ENCODE assay signal across 1 cellular context in the genomic region with DNA sequence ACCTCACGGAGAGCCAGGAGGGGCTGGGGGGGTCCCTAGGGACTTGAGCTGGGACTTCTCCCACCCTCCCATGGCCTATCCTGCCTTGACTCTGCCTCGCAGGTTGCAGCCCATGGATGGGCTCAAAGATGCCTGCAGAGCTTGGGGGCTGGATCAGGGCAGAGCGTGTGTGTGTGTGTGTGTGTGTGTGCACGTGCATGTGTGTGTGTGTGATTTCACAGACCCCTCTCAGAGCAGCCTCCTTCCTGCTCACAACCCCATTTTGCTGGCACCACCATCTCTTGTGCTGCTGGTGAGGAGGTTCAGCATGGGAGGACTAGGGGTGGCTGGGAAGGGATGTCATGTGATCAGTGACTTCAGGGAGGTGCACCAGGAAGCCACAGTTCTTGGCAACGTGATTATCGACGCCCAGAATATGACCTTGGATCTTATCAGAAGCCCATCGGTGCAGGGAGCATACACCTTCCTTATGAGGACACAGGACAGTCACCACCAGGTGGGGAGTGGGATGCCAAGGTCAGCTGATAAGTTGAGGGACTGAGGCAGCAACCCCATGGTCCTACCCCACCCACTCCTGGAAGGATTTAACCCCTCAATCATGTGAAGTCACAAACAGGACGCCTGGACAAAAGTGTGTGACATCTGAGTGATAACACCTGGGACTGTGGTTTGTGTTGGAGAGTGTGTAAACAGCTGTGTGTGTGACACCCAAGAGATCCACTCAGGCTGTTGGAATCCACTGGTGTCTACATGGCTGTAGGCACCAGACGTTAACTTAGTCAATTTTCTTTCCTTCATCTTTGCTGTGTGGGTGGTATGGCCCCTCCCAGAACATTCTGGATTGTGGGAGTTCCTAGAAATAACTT.
TF ChIP-seq lines count a peak whose summit lies in the region.

No MANE protein-coding gene starts in this region.

TF ChIP-seq in GM12878, 131 proteins besides CTCF, POLR2A, EP300 and RAD21:
- TF ChIP-seq ESRRA (IDR thresholded peaks at IDR 0.05; ENCODE audit: low read length) (no peak), RFX5 (IDR thresholded peaks at IDR 0.05; ENCODE audit: low read depth, low read length) (no peak), BHLHE40 (IDR thresholded peaks at IDR 0.05; ENCODE audit: borderline replicate concordance in 1 of 2, low read depth in 2 of 2, low read length in 1 of 2) (0 out of 4 replicates have a peak, but pooled peaks of 1 of the 2 experiments have one; percentile 14), KDM1A (IDR thresholded peaks at IDR 0.05; ENCODE audit: borderline replicate concordance) (no peak), IRF4 (IDR thresholded peaks at IDR 0.05; ENCODE audit: low read depth, low read length) (no peak), STAT1 (conservative IDR thresholded peaks at IDR 0.05) (no peak), SIN3A (IDR thresholded peaks at IDR 0.05; ENCODE audit: low read depth, low read length) (no peak), YBX1 (IDR thresholded peaks at IDR 0.05) (no peak), KAT2A (conservative IDR thresholded peaks at IDR 0.05; ENCODE audit: control insufficient read depth, low read depth, low read length) (no peak), GABPA (IDR thresholded peaks at IDR 0.05; ENCODE audit: low read depth) (no peak), SMC3 (IDR thresholded peaks at IDR 0.05; ENCODE audit: borderline replicate concordance, low read length) (no peak), RUNX3 (IDR thresholded peaks at IDR 0.05; ENCODE audit: low read length) (peak; percentile 82), TCF12 (IDR thresholded peaks at IDR 0.05; ENCODE audit: low read depth, low read length) (peak; percentile 88), GATAD2B (conservative IDR thresholded peaks at IDR 0.05; ENCODE audit: low read depth) (no peak), BCL11A (IDR thresholded peaks at IDR 0.05; ENCODE audit: low read depth, low read length) (no peak), SIX5 (IDR thresholded peaks at IDR 0.05; ENCODE audit: low read depth, low read length, severe bottlenecking) (no peak), SUZ12 (IDR thresholded peaks at IDR 0.05; ENCODE audit: unreplicated experiment) (no peak), TARDBP (IDR thresholded peaks at IDR 0.05; ENCODE audit: borderline replicate concordance) (no peak), NR2C2 (IDR thresholded peaks at IDR 0.05; ENCODE audit: borderline replicate concordance, control insufficient read depth, insufficient read length, low read depth) (no peak), RB1 (IDR thresholded peaks at IDR 0.05; ENCODE audit: borderline replicate concordance) (no peak), EGR1 (IDR thresholded peaks at IDR 0.05; ENCODE audit: borderline replicate concordance in 1 of 2, low read depth in 2 of 2, low read length in 2 of 2) (no peak), TCF3 (IDR thresholded peaks at IDR 0.05; ENCODE audit: borderline replicate concordance, insufficient read depth, low read depth, low read length) (peak; percentile 93)
- TF ChIP-seq, protein P1, sequence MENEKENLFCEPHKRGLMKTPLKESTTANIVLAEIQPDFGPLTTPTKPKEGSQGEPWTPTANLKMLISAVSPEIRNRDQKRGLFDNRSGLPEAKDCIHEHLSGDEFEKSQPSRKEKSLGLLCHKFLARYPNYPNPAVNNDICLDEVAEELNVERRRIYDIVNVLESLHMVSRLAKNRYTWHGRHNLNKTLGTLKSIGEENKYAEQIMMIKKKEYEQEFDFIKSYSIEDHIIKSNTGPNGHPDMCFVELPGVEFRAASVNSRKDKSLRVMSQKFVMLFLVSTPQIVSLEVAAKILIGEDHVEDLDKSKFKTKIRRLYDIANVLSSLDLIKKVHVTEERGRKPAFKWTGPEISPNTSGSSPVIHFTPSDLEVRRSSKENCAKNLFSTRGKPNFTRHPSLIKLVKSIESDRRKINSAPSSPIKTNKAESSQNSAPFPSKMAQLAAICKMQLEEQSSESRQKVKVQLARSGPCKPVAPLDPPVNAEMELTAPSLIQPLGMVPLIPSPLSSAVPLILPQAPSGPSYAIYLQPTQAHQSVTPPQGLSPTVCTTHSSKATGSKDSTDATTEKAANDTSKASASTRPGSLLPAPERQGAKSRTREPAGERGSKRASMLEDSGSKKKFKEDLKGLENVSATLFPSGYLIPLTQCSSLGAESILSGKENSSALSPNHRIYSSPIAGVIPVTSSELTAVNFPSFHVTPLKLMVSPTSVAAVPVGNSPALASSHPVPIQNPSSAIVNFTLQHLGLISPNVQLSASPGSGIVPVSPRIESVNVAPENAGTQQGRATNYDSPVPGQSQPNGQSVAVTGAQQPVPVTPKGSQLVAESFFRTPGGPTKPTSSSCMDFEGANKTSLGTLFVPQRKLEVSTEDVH (IDR thresholded peaks at IDR 0.05; ENCODE audit: low read depth, partially characterized antibody), result no peak
- TF ChIP-seq, protein P2, sequence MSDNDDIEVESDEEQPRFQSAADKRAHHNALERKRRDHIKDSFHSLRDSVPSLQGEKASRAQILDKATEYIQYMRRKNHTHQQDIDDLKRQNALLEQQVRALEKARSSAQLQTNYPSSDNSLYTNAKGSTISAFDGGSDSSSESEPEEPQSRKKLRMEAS (IDR thresholded peaks at IDR 0.05; ENCODE audit: low read depth, low read length), result no peak
- TF ChIP-seq, protein P3, sequence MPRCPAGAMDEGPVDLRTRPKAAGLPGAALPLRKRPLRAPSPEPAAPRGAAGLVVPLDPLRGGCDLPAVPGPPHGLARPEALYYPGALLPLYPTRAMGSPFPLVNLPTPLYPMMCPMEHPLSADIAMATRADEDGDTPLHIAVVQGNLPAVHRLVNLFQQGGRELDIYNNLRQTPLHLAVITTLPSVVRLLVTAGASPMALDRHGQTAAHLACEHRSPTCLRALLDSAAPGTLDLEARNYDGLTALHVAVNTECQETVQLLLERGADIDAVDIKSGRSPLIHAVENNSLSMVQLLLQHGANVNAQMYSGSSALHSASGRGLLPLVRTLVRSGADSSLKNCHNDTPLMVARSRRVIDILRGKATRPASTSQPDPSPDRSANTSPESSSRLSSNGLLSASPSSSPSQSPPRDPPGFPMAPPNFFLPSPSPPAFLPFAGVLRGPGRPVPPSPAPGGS (IDR thresholded peaks at IDR 0.05; ENCODE audit: borderline replicate concordance, insufficient read depth, low read depth, low read length, poor library complexity, severe bottlenecking), result no peak
- TF ChIP-seq, protein P4, sequence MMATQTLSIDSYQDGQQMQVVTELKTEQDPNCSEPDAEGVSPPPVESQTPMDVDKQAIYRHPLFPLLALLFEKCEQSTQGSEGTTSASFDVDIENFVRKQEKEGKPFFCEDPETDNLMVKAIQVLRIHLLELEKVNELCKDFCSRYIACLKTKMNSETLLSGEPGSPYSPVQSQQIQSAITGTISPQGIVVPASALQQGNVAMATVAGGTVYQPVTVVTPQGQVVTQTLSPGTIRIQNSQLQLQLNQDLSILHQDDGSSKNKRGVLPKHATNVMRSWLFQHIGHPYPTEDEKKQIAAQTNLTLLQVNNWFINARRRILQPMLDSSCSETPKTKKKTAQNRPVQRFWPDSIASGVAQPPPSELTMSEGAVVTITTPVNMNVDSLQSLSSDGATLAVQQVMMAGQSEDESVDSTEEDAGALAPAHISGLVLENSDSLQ (IDR thresholded peaks at IDR 0.05), result peak; percentile 45; the same call in 1 of the 2 replicates
- TF ChIP-seq, protein P5, sequence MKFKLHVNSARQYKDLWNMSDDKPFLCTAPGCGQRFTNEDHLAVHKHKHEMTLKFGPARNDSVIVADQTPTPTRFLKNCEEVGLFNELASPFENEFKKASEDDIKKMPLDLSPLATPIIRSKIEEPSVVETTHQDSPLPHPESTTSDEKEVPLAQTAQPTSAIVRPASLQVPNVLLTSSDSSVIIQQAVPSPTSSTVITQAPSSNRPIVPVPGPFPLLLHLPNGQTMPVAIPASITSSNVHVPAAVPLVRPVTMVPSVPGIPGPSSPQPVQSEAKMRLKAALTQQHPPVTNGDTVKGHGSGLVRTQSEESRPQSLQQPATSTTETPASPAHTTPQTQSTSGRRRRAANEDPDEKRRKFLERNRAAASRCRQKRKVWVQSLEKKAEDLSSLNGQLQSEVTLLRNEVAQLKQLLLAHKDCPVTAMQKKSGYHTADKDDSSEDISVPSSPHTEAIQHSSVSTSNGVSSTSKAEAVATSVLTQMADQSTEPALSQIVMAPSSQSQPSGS (IDR thresholded peaks at IDR 0.05; ENCODE audit: low read length), result no peak
- TF ChIP-seq, protein P6, sequence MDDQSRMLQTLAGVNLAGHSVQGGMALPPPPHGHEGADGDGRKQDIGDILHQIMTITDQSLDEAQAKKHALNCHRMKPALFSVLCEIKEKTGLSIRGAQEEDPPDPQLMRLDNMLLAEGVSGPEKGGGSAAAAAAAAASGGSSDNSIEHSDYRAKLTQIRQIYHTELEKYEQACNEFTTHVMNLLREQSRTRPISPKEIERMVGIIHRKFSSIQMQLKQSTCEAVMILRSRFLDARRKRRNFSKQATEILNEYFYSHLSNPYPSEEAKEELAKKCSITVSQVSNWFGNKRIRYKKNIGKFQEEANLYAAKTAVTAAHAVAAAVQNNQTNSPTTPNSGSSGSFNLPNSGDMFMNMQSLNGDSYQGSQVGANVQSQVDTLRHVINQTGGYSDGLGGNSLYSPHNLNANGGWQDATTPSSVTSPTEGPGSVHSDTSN (IDR thresholded peaks at IDR 0.05; ENCODE audit: insufficient replicate concordance, low read depth, low read length), result peak; percentile 72
